Comparison of ENCODE assay signal across 1 cellular context in genomic region chr2:20013061-20013721, GRCh38.
TF ChIP-seq lines count a peak whose summit lies in the region.

No MANE protein-coding gene starts in this region.

TF ChIP-seq in HepG2, 621 proteins besides CTCF, POLR2A, EP300 and RAD21 (continued from another document and continues in another):
- TF ChIP-seq, protein P1, sequence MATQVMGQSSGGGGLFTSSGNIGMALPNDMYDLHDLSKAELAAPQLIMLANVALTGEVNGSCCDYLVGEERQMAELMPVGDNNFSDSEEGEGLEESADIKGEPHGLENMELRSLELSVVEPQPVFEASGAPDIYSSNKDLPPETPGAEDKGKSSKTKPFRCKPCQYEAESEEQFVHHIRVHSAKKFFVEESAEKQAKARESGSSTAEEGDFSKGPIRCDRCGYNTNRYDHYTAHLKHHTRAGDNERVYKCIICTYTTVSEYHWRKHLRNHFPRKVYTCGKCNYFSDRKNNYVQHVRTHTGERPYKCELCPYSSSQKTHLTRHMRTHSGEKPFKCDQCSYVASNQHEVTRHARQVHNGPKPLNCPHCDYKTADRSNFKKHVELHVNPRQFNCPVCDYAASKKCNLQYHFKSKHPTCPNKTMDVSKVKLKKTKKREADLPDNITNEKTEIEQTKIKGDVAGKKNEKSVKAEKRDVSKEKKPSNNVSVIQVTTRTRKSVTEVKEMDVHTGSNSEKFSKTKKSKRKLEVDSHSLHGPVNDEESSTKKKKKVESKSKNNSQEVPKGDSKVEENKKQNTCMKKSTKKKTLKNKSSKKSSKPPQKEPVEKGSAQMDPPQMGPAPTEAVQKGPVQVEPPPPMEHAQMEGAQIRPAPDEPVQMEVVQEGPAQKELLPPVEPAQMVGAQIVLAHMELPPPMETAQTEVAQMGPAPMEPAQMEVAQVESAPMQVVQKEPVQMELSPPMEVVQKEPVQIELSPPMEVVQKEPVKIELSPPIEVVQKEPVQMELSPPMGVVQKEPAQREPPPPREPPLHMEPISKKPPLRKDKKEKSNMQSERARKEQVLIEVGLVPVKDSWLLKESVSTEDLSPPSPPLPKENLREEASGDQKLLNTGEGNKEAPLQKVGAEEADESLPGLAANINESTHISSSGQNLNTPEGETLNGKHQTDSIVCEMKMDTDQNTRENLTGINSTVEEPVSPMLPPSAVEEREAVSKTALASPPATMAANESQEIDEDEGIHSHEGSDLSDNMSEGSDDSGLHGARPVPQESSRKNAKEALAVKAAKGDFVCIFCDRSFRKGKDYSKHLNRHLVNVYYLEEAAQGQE (IDR thresholded peaks at IDR 0.05; ENCODE audit: borderline replicate concordance in 1 of 2, low read depth in 1 of 2, low read length in 2 of 2) = no peak
- TF ChIP-seq CBFB (CRISPR knock-in tag; IDR thresholded peaks at IDR 0.05) (no peak), E2F1 (CRISPR knock-in tag; IDR thresholded peaks at IDR 0.05) (no peak), ZNF292 (CRISPR knock-in tag; IDR thresholded peaks at IDR 0.05; ENCODE audit: borderline replicate concordance, low read depth) (0 out of 2 replicates have a peak, but pooled peaks have one; percentile 37), ZNF230 (CRISPR knock-in tag; IDR thresholded peaks at IDR 0.05) (no peak), IKZF1 (IDR thresholded peaks at IDR 0.05) (no peak), ZIK1 (CRISPR knock-in tag; IDR thresholded peaks at IDR 0.05; ENCODE audit: borderline replicate concordance, low read depth) (no peak), ZNF720 (CRISPR knock-in tag; IDR thresholded peaks at IDR 0.05) (no peak), ZSCAN29 (CRISPR knock-in tag; conservative IDR thresholded peaks at IDR 0.05) (no peak; the same call in 1 of the 2 replicates), ZNF772 (CRISPR knock-in tag; IDR thresholded peaks at IDR 0.05) (0 out of 2 replicates have a peak, but pooled peaks have one; percentile 32), ZFP36L2 (CRISPR knock-in tag; IDR thresholded peaks at IDR 0.05) (no peak), ZNF280B (CRISPR knock-in tag; IDR thresholded peaks at IDR 0.05; ENCODE audit: borderline replicate concordance) (no peak), ZNF441 (CRISPR knock-in tag; IDR thresholded peaks at IDR 0.05; ENCODE audit: borderline replicate concordance) (no peak), ZNF431 (CRISPR knock-in tag; IDR thresholded peaks at IDR 0.05; ENCODE audit: borderline replicate concordance, low read depth) (no peak), ZNF563 (CRISPR knock-in tag; IDR thresholded peaks at IDR 0.05) (no peak; the same call in 1 of the 2 replicates), ZNF552 (CRISPR knock-in tag; IDR thresholded peaks at IDR 0.05; ENCODE audit: borderline replicate concordance) (no peak), ZNF543 (CRISPR knock-in tag; IDR thresholded peaks at IDR 0.05) (no peak), ZNF34 (CRISPR knock-in tag; IDR thresholded peaks at IDR 0.05; ENCODE audit: borderline replicate concordance) (no peak), ZNF274 (CRISPR knock-in tag; IDR thresholded peaks at IDR 0.05) (no peak), ZBTB21 (CRISPR knock-in tag; IDR thresholded peaks at IDR 0.05) (no peak), SOX6 (IDR thresholded peaks at IDR 0.05) (no peak), SOX6 (CRISPR knock-in tag; IDR thresholded peaks at IDR 0.05) (peak; percentile 73), WIZ (CRISPR knock-in tag; IDR thresholded peaks at IDR 0.05) (no peak), NRL (CRISPR knock-in tag; IDR thresholded peaks at IDR 0.05; ENCODE audit: borderline replicate concordance) (no peak; the same call in 1 of the 2 replicates), ZFP41 (CRISPR knock-in tag; IDR thresholded peaks at IDR 0.05; ENCODE audit: borderline replicate concordance) (no peak), ZFP82 (CRISPR knock-in tag; IDR thresholded peaks at IDR 0.05; ENCODE audit: borderline replicate concordance) (no peak; the same call in 1 of the 2 replicates), SSRP1 (CRISPR knock-in tag; IDR thresholded peaks at IDR 0.05) (no peak), MXD1 (CRISPR knock-in tag; IDR thresholded peaks at IDR 0.05) (no peak), NR3C1 (CRISPR knock-in tag; IDR thresholded peaks at IDR 0.05) (no peak), USF2 (IDR thresholded peaks at IDR 0.05; ENCODE audit: low read depth, low read length) (no peak), USF2 (CRISPR knock-in tag; IDR thresholded peaks at IDR 0.05; ENCODE audit: borderline replicate concordance) (no peak), TRIM24 (CRISPR knock-in tag; IDR thresholded peaks at IDR 0.05) (no peak), ZNF629 (CRISPR knock-in tag; conservative IDR thresholded peaks at IDR 0.05) (no peak), ATRX (CRISPR knock-in tag; IDR thresholded peaks at IDR 0.05; ENCODE audit: borderline replicate concordance) (no peak), ZNF33A (CRISPR knock-in tag; IDR thresholded peaks at IDR 0.05; ENCODE audit: borderline replicate concordance) (peak; percentile 82; the same call in 1 of the 2 replicates), RNF219 (CRISPR knock-in tag; IDR thresholded peaks at IDR 0.05) (no peak), EZH2 (conservative IDR thresholded peaks at IDR 0.05; ENCODE audit: low read depth, low read length) (no peak), ATF6 (CRISPR knock-in tag; conservative IDR thresholded peaks at IDR 0.05) (no peak), SUZ12 (IDR thresholded peaks at IDR 0.05; ENCODE audit: low read depth, low read length) (no peak), ZNF577 (CRISPR knock-in tag; IDR thresholded peaks at IDR 0.05; ENCODE audit: borderline replicate concordance, low read depth) (no peak), ZNF672 (CRISPR knock-in tag; IDR thresholded peaks at IDR 0.05) (no peak), ZNF570 (CRISPR knock-in tag; IDR thresholded peaks at IDR 0.05; ENCODE audit: borderline replicate concordance) (no peak), HMGA1 (CRISPR knock-in tag; conservative IDR thresholded peaks at IDR 0.05) (no peak)
- TF ChIP-seq, protein P2, sequence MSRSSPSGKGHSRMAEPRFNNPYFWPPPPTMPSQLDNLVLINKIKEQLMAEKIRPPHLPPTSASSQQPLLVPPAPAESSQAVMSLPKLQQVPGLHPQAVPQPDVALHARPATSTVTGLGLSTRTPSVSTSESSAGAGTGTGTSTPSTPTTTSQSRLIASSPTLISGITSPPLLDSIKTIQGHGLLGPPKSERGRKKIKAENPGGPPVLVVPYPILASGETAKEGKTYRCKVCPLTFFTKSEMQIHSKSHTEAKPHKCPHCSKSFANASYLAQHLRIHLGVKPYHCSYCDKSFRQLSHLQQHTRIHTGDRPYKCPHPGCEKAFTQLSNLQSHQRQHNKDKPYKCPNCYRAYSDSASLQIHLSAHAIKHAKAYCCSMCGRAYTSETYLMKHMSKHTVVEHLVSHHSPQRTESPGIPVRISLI (CRISPR knock-in tag; IDR thresholded peaks at IDR 0.05; ENCODE audit: borderline replicate concordance) = peak; percentile 83
- TF ChIP-seq, protein P3, sequence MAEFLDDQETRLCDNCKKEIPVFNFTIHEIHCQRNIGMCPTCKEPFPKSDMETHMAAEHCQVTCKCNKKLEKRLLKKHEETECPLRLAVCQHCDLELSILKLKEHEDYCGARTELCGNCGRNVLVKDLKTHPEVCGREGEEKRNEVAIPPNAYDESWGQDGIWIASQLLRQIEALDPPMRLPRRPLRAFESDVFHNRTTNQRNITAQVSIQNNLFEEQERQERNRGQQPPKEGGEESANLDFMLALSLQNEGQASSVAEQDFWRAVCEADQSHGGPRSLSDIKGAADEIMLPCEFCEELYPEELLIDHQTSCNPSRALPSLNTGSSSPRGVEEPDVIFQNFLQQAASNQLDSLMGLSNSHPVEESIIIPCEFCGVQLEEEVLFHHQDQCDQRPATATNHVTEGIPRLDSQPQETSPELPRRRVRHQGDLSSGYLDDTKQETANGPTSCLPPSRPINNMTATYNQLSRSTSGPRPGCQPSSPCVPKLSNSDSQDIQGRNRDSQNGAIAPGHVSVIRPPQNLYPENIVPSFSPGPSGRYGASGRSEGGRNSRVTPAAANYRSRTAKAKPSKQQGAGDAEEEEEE (CRISPR knock-in tag; IDR thresholded peaks at IDR 0.05; ENCODE audit: borderline replicate concordance) = no peak
- TF ChIP-seq, protein P4, sequence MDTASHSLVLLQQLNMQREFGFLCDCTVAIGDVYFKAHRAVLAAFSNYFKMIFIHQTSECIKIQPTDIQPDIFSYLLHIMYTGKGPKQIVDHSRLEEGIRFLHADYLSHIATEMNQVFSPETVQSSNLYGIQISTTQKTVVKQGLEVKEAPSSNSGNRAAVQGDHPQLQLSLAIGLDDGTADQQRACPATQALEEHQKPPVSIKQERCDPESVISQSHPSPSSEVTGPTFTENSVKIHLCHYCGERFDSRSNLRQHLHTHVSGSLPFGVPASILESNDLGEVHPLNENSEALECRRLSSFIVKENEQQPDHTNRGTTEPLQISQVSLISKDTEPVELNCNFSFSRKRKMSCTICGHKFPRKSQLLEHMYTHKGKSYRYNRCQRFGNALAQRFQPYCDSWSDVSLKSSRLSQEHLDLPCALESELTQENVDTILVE (CRISPR knock-in tag; IDR thresholded peaks at IDR 0.05) = peak; percentile 50; the same call in 1 of the 2 replicates
